2 cellular contexts compared by ENCODE assay signal in the genomic region with DNA sequence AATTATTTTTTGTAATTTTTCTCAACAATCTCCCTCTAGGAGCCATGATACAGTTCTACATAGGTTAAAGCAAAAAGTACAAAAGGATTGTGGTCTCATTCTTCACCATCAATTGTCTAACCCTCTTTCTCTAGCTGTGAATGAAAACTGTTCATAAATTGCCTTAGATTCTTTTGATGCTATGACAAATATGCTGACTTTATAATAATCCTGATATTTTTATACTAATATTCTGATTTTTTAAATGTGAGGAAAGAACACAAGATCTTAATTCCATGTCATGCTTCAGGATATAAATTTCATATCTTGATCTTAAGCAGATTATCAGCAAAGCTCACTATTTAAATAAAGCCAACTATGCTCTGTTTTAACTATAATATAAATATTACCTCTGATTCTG.
A peak's percentile ranks its signal among the peaks of the same experiment; 100 is the strongest.
TF ChIP-seq lines count a peak whose summit lies in the region.

No MANE protein-coding gene starts in this region.

TF ChIP-seq in HepG2, 621 proteins besides CTCF, POLR2A, EP300 and RAD21:
- TF ChIP-seq MAFK (conservative IDR thresholded peaks at IDR 0.05 in 1 of 2, IDR thresholded peaks at IDR 0.05 in 1 of 2; ENCODE audit: low read length in 2 of 2), result peak; percentile 14 to 20; a peak in 1 of 4 replicates
- TF ChIP-seq SRSF9 (IDR thresholded peaks at IDR 0.05; ENCODE audit: borderline replicate concordance, insufficient read depth, low read depth, low read length, poor library complexity, severe bottlenecking), result no peak

TF ChIP-seq in K562, 482 proteins besides CTCF, POLR2A, EP300 and RAD21:
- no peak for TF ChIP-seq HCFC1 (IDR thresholded peaks at IDR 0.05; ENCODE audit: low read depth, low read length)
- peak; percentile 68 for TF ChIP-seq ZNF316 (IDR thresholded peaks at IDR 0.05)
- peak; percentile 60 for TF ChIP-seq C11orf30 (IDR thresholded peaks at IDR 0.05; ENCODE audit: low read depth)
